ENCODE assay signal across 7 cellular contexts in the genomic region with DNA sequence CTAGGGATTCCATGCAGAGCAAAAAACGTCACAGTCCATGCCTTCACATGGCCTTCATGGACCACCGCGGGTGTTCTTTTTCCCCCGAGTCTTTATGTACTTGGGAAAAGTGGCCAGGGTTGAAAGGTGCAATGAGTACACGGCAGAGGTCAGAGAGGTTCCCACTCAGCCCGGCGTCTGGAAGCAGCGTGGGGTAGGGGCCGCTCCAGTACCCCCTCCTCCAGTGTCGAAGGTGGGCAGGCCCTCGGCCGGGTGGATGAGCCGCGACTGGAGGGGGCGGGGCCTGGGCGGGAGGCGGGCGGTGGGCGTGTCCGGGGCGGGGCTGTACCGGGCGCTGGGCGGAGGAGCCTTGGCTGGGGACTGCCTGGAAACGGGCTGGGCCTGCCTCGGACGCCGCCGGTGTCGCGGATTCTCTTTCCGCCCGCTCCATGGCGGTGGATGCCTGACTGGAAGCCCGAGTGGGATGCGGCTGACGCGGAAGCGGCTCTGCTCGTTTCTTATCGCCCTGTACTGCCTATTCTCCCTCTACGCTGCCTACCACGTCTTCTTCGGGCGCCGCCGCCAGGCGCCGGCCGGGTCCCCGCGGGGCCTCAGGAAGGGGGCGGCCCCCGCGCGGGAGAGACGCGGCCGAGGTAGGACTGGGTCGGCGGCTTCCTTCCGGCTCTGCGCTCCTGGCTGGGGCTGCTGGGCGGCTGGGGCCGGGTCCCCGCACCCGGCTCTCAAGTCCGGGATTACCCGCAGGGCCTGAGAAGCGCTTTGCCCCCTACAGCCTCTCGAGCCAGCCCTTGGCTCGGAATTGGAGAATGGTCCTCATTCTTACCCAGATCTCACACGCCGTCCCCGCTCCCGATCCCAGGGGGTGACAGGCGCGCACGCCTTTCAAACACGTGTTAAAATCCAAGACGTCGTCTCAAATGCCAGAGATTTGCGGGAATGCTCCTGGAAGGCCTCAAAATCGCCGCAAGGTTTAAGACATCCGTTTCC.
A peak's percentile ranks its signal among the peaks of the same experiment; 100 is the strongest.
DNase-seq lines count a peak whose midpoint lies in the region; ATAC-seq, FAIRE-seq and TF ChIP-seq lines count a peak whose summit lies in the region.

A gene with protein sequence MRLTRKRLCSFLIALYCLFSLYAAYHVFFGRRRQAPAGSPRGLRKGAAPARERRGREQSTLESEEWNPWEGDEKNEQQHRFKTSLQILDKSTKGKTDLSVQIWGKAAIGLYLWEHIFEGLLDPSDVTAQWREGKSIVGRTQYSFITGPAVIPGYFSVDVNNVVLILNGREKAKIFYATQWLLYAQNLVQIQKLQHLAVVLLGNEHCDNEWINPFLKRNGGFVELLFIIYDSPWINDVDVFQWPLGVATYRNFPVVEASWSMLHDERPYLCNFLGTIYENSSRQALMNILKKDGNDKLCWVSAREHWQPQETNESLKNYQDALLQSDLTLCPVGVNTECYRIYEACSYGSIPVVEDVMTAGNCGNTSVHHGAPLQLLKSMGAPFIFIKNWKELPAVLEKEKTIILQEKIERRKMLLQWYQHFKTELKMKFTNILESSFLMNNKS (plus strand): TSS at position 412 of the 984 bp plus-strand sequence. CDS start 52 bp downstream, at position 464.

- in situ Hi-C loops in astrocyte of the cerebellum (cut with HindIII; ENCODE audit: low sequenced_read_pairs) = no loop called here

- DNase-seq in GM18507 (ENCODE audit: extremely low spot score, insufficient read length, low read depth) (peak; percentile 92), NCI-H187 (lab: John Stamatoyannopoulos, UW) (peak; percentile 84 to 90), T-helper 9 cell (peak; percentile 81), astrocyte of the cerebellum (ENCODE audit: low read depth) (peak; percentile 27), hepatic stellate cell (ENCODE audit: low spot score) (peak; percentile 83), retinal pigment epithelial cell (ENCODE audit: low read depth) (peak; percentile 19)

- FAIRE-seq in GM18507 (lab: Jason Lieb, UNC) = peak; percentile 77

- TF ChIP-seq CTCF in astrocyte of the cerebellum (IDR thresholded peaks at IDR 0.05; ENCODE audit: low read depth, low read length, missing control alignments) (no peak), retinal pigment epithelial cell (conservative IDR thresholded peaks at IDR 0.05; ENCODE audit: low read depth, low read length) (no peak)

- H3K4me3 ChIP-seq in astrocyte of the cerebellum (ENCODE audit: low read depth, low read length) = peak within 1 kb of the TSS; percentile 74
- peak within 1 kb of the TSS; percentile 84 for H3K4me3 ChIP-seq in retinal pigment epithelial cell (ENCODE audit: low read length)

- peak; percentile 95 for ATAC-seq in HG02943 (IDR thresholded peaks at IDR 0.05; ENCODE audit: low read depth, unreplicated experiment)

Comparison
In these comparisons a context has a peak if more than half of its experiments do, and no peak if none do; other contexts are left out.
1. Peak in every context shown above with its lines: DNase-seq, ATAC-seq and H3K4me3 ChIP-seq.
2. DNase-seq: peak in every context shown above with its lines; median percentile 92 in GM18507; 87 in NCI-H187; 83 in hepatic stellate cell; 81 in T-helper 9 cell; 27 in astrocyte of the cerebellum; 19 in retinal pigment epithelial cell.